In genomic region chr1:181128592-181129497, GRCh38 we compare ENCODE assay signal across 8 cellular contexts. TPM values are rescaled to one million over a fixed set of nuclear protein-coding genes. Genes with fewer than 3 reads are reported as not detected.
A peak's percentile ranks its signal among the peaks of the same experiment; 100 is the strongest.
DNase-seq lines count a peak whose midpoint lies in the region; ATAC-seq and TF ChIP-seq lines count a peak whose summit lies in the region.

No MANE protein-coding gene starts in this region.

- peak overlapping the region; percentile 44 for H3K27ac Mint-ChIP-seq in activated naive CD8-positive, alpha-beta T cell treated with anti-CD3 and anti-CD28 coated beads, Interleukin-2, amount 10 ng/mL, durations not matched to agents 7 days and 5 days
- no peak overlapping the region for H3K27ac Mint-ChIP-seq in activated naive CD8-positive, alpha-beta T cell treated with anti-CD3 and anti-CD28 coated beads for 36 hours
- peak overlapping the region; percentile 28 for H3K27ac Mint-ChIP-seq in stimulated activated naive CD8-positive, alpha-beta T cell treated with anti-CD3 and anti-CD28 coated beads, Interleukin-15, Interleukin-2, amounts not matched to agents 100 ng/mL and 50 ng/mL, for 24 hours

- no peaks in the 10 kb centered on the region for H3K79me2 ChIP-seq in fibroblast of lung (ENCODE audit: control insufficient read depth, insufficient read depth, low read length)

- peaks cover 45% of the 10 kb centered on the region for H3K4me1 Mint-ChIP-seq in activated naive CD8-positive, alpha-beta T cell treated with anti-CD3 and anti-CD28 coated beads, Interleukin-2, amount 10 ng/mL, durations not matched to agents 7 days and 5 days
- H3K4me1 Mint-ChIP-seq in activated naive CD8-positive, alpha-beta T cell treated with anti-CD3 and anti-CD28 coated beads for 36 hours = peaks cover 29% of the 10 kb centered on the region
- H3K4me1 Mint-ChIP-seq in stimulated activated naive CD8-positive, alpha-beta T cell treated with anti-CD3 and anti-CD28 coated beads, Interleukin-15, Interleukin-2, amounts not matched to agents 100 ng/mL and 50 ng/mL, for 24 hours (ENCODE audit: low read depth) = peaks cover 69% of the 10 kb centered on the region

- POLR2A ChIA-PET in activated naive CD8-positive, alpha-beta T cell treated with anti-CD3 and anti-CD28 coated beads, Interleukin-2, amount 10 ng/mL, durations not matched to agents 7 days and 5 days (lab: Charles Lee) = interaction anchor here (0.6 to 3.0 kb wide), 5 partner anchors 20 to 40 kb away, joined by 3 to 17 read pairs (median 8); partner anchors contain the start of gene IER5

- no peak for ATAC-seq in activated naive CD8-positive, alpha-beta T cell treated with anti-CD3 and anti-CD28 coated beads, Interleukin-2, amount 10 ng/mL, durations not matched to agents 7 days and 5 days (ENCODE audit: low read depth)
- ATAC-seq in HG03066 (IDR thresholded peaks at IDR 0.05; ENCODE audit: low read depth, unreplicated experiment) = peak; percentile 47

- H3K4me1 ChIP-seq in fibroblast of lung (ENCODE audit: control insufficient read depth, extremely low read depth, insufficient read depth, low read length) = no peaks in the 10 kb centered on the region

- H3K36me3 Mint-ChIP-seq in activated naive CD8-positive, alpha-beta T cell treated with anti-CD3 and anti-CD28 coated beads, Interleukin-2, amount 10 ng/mL, durations not matched to agents 7 days and 5 days = no peaks in the 10 kb centered on the region
- H3K36me3 Mint-ChIP-seq in activated naive CD8-positive, alpha-beta T cell treated with anti-CD3 and anti-CD28 coated beads for 36 hours = no peaks in the 10 kb centered on the region
- H3K36me3 Mint-ChIP-seq in stimulated activated naive CD8-positive, alpha-beta T cell treated with anti-CD3 and anti-CD28 coated beads, Interleukin-15, Interleukin-2, amounts not matched to agents 100 ng/mL and 50 ng/mL, for 24 hours (ENCODE audit: low read depth) = no peaks in the 10 kb centered on the region

- peak overlapping the region; percentile 52 for H2AFZ ChIP-seq in fibroblast of lung (ENCODE audit: low read length)

- H3K27me3 Mint-ChIP-seq in activated naive CD8-positive, alpha-beta T cell treated with anti-CD3 and anti-CD28 coated beads, Interleukin-2, amount 10 ng/mL, durations not matched to agents 7 days and 5 days = peaks cover 6% of the 10 kb centered on the region
- H3K27me3 Mint-ChIP-seq in activated naive CD8-positive, alpha-beta T cell treated with anti-CD3 and anti-CD28 coated beads for 36 hours = peaks cover 15% of the 10 kb centered on the region
- no peaks in the 10 kb centered on the region for H3K27me3 Mint-ChIP-seq in stimulated activated naive CD8-positive, alpha-beta T cell treated with anti-CD3 and anti-CD28 coated beads, Interleukin-15, Interleukin-2, amounts not matched to agents 100 ng/mL and 50 ng/mL, for 24 hours

- H3K4me3 ChIP-seq in fibroblast of lung (replicated peaks in 1 of 4; ENCODE audit: control extremely low read depth in 1 of 4, insufficient read depth in 1 of 4, low read depth in 3 of 4, low read length in 4 of 4) = no peak overlapping the region

- TF ChIP-seq CTCF in fibroblast of lung (conservative IDR thresholded peaks at IDR 0.05 in 1 of 2, IDR thresholded peaks at IDR 0.05 in 1 of 2; ENCODE audit: low read depth in 1 of 2, low read length in 2 of 2) = no peak

- H3K27me3 ChIP-seq in fibroblast of lung (ENCODE audit: control insufficient read depth, insufficient read depth, low read length) = no peaks in the 10 kb centered on the region

- H3K4me3 Mint-ChIP-seq in activated naive CD8-positive, alpha-beta T cell treated with anti-CD3 and anti-CD28 coated beads, Interleukin-2, amount 10 ng/mL, durations not matched to agents 7 days and 5 days = peak overlapping the region; percentile 50
- H3K4me3 Mint-ChIP-seq in activated naive CD8-positive, alpha-beta T cell treated with anti-CD3 and anti-CD28 coated beads for 36 hours = no peak overlapping the region
- H3K4me3 Mint-ChIP-seq in stimulated activated naive CD8-positive, alpha-beta T cell treated with anti-CD3 and anti-CD28 coated beads, Interleukin-15, Interleukin-2, amounts not matched to agents 100 ng/mL and 50 ng/mL, for 24 hours = peak overlapping the region; percentile 34

- no peaks in the 10 kb centered on the region for H4K20me1 ChIP-seq in fibroblast of lung (ENCODE audit: control insufficient read depth, extremely low read depth, insufficient read depth, low read length)

- no peaks in the 10 kb centered on the region for H3K36me3 ChIP-seq in fibroblast of lung (ENCODE audit: control insufficient read depth, insufficient read depth, low read length)

- DNase-seq in activated naive CD8-positive, alpha-beta T cell treated with anti-CD3 and anti-CD28 coated beads, Interleukin-2, amount 10 ng/mL, durations not matched to agents 7 days and 5 days = no peak
- no peak for DNase-seq in activated naive CD8-positive, alpha-beta T cell treated with anti-CD3 and anti-CD28 coated beads for 36 hours
- DNase-seq in NOMO-1 treated with dmso at 0.1 percent for 144 hours (lab: John Stamatoyannopoulos, UW; ENCODE audit: unreplicated experiment) (peak; percentile 91), fibroblast of lung (ENCODE audit: low read depth in 2 of 2) (no peak), DMS153 (lab: John Stamatoyannopoulos, UW) (no peak), T1000 (lab: John Stamatoyannopoulos, UW) (no peak)

- no peak overlapping the region for H3K27ac ChIP-seq in fibroblast of lung (ENCODE audit: insufficient read depth, low read length)

- H3K4me2 ChIP-seq in fibroblast of lung (ENCODE audit: extremely low read depth, insufficient read depth, low read length) = no peak overlapping the region

- no peak overlapping the region for H3K9ac ChIP-seq in fibroblast of lung (ENCODE audit: insufficient read depth, low read length)

- no peaks in the 10 kb centered on the region for H3K9me3 ChIP-seq in fibroblast of lung (ENCODE audit: control insufficient read depth, insufficient read depth, low read depth, low read length)

- no peaks in the 10 kb centered on the region for H3K9me3 Mint-ChIP-seq in activated naive CD8-positive, alpha-beta T cell treated with anti-CD3 and anti-CD28 coated beads, Interleukin-2, amount 10 ng/mL, durations not matched to agents 7 days and 5 days
- H3K9me3 Mint-ChIP-seq in activated naive CD8-positive, alpha-beta T cell treated with anti-CD3 and anti-CD28 coated beads for 36 hours = no peaks in the 10 kb centered on the region
- no peaks in the 10 kb centered on the region for H3K9me3 Mint-ChIP-seq in stimulated activated naive CD8-positive, alpha-beta T cell treated with anti-CD3 and anti-CD28 coated beads, Interleukin-15, Interleukin-2, amounts not matched to agents 100 ng/mL and 50 ng/mL, for 24 hours

RNA-seq across cellular contexts. Expression of gene IER5, which starts 40.3 kb away (rescaled TPM):
- 10 to 100 TPM; 36.6 to 36.8 TPM for total RNA-seq in activated naive CD8-positive, alpha-beta T cell treated with anti-CD3 and anti-CD28 coated beads, Interleukin-2, amount 10 ng/mL, durations not matched to agents 7 days and 5 days
- total RNA-seq in activated naive CD8-positive, alpha-beta T cell treated with anti-CD3 and anti-CD28 coated beads for 36 hours = 10 to 100 TPM; 29.7 to 30.3 TPM
- total RNA-seq in fibroblast of lung = 31.1 and 42.8 TPM in 2 replicates
- 19.1 and 24.2 TPM in 2 replicates for polyA plus RNA-seq in fibroblast of lung
- 26.0 and 33.9 TPM in 2 replicates for polyA plus RNA-seq in fibroblast of lung (2012)
- polyA minus RNA-seq in fibroblast of lung (ENCODE audit: low replicate concordance) = 8.7 and 13.4 TPM in 2 replicates
